9 cellular contexts compared by ENCODE assay signal in genomic region chr12:79127268-79127895, GRCh38.
DNase-seq lines count a peak whose midpoint lies in the region; ATAC-seq, FAIRE-seq and TF ChIP-seq lines count a peak whose summit lies in the region.
"Had no signal": no experiment of that assay in that cellular context is flagged by ENCODE, and none has a peak within 500 bp of the region (broad histone marks: within the 10 kb centered on the region; RNA-seq: fewer than 3 reads in every experiment).

No MANE protein-coding gene starts in this region.

- no peak overlapping the region for H3K4me3 ChIP-seq in right atrium auricular region
- H3K4me3 ChIP-seq in naive thymus-derived CD4-positive, alpha-beta T cell (ENCODE audit: low read length) = no peak overlapping the region
- H3K4me3 ChIP-seq: BLaER1 had no signal

- intact Hi-C loops in naive thymus-derived CD4-positive, alpha-beta T cell (cut with micrococcal nuclease) = no loop called here

- no peaks in the 10 kb centered on the region for H3K36me3 ChIP-seq in right atrium auricular region
- no peaks in the 10 kb centered on the region for H3K36me3 ChIP-seq in naive thymus-derived CD4-positive, alpha-beta T cell (ENCODE audit: control insufficient read depth in 2 of 3, insufficient read depth in 3 of 3, low read length in 3 of 3)

- H3K4me3 Mint-ChIP-seq in activated T-cell treated with anti-CD3 and anti-CD28 coated beads, Interleukin-2, amount 50 U/mL, for 72 hours = peak overlapping the region in 1 of 2 donors; percentile 34
- no peak overlapping the region for H3K4me3 Mint-ChIP-seq in activated T-cell treated with anti-CD3 and anti-CD28 coated beads, Interleukin-2, amount 50 U/mL, for 24 hours
- no peak overlapping the region for H3K4me3 Mint-ChIP-seq in naive thymus-derived CD4-positive, alpha-beta T cell

- no peak overlapping the region for H3K27ac Mint-ChIP-seq in activated T-cell treated with anti-CD3 and anti-CD28 coated beads, Interleukin-2, amount 50 U/mL, for 72 hours
- H3K27ac Mint-ChIP-seq in activated T-cell treated with anti-CD3 and anti-CD28 coated beads, Interleukin-2, amount 50 U/mL, for 24 hours = no peak overlapping the region
- no peak overlapping the region for H3K27ac Mint-ChIP-seq in naive thymus-derived CD4-positive, alpha-beta T cell

- H3K9me3 Mint-ChIP-seq in activated T-cell treated with anti-CD3 and anti-CD28 coated beads, Interleukin-2, amount 50 U/mL, for 72 hours = peaks cover 2 to 4% of the 10 kb centered on the region in 2 donors
- H3K9me3 Mint-ChIP-seq in activated T-cell treated with anti-CD3 and anti-CD28 coated beads, Interleukin-2, amount 50 U/mL, for 24 hours = peaks cover 2% of the 10 kb centered on the region
- peaks cover 0 to 11% (median 3%) of the 10 kb centered on the region in 11 donors for H3K9me3 Mint-ChIP-seq in naive thymus-derived CD4-positive, alpha-beta T cell

- no peaks in the 10 kb centered on the region for H3K36me3 Mint-ChIP-seq in activated T-cell treated with anti-CD3 and anti-CD28 coated beads, Interleukin-2, amount 50 U/mL, for 72 hours (ENCODE audit: insufficient read depth in 2 of 2)
- no peaks in the 10 kb centered on the region for H3K36me3 Mint-ChIP-seq in activated T-cell treated with anti-CD3 and anti-CD28 coated beads, Interleukin-2, amount 50 U/mL, for 24 hours (ENCODE audit: low read depth)
- H3K36me3 Mint-ChIP-seq in naive thymus-derived CD4-positive, alpha-beta T cell = no peaks in the 10 kb centered on the region

- H3K27ac ChIP-seq in right atrium auricular region = no peak overlapping the region
- H3K27ac ChIP-seq in naive thymus-derived CD4-positive, alpha-beta T cell (ENCODE audit: low read depth, low read length) = no peak overlapping the region
- H3K27ac ChIP-seq: BLaER1 had no signal

- no peaks in the 10 kb centered on the region for H3K27me3 Mint-ChIP-seq in activated T-cell treated with anti-CD3 and anti-CD28 coated beads, Interleukin-2, amount 50 U/mL, for 72 hours (ENCODE audit: low read depth)
- no peaks in the 10 kb centered on the region for H3K27me3 Mint-ChIP-seq in activated T-cell treated with anti-CD3 and anti-CD28 coated beads, Interleukin-2, amount 50 U/mL, for 24 hours
- no peaks in the 10 kb centered on the region for H3K27me3 Mint-ChIP-seq in naive thymus-derived CD4-positive, alpha-beta T cell

- H3K27me3 ChIP-seq in right atrium auricular region = no peaks in the 10 kb centered on the region
- H3K27me3 ChIP-seq in naive thymus-derived CD4-positive, alpha-beta T cell (ENCODE audit: control insufficient read depth in 2 of 2, insufficient read depth in 2 of 2, low read length in 2 of 2) = no peaks in the 10 kb centered on the region
- H3K27me3 ChIP-seq: BLaER1 had no signal

- no peak for DNase-seq in activated T-cell treated with anti-CD3 and anti-CD28 coated beads, Interleukin-2, amount 50 U/mL, for 72 hours
- no peak for DNase-seq in activated T-cell treated with anti-CD3 and anti-CD28 coated beads, Interleukin-2, amount 50 U/mL, for 24 hours
- peak; percentile 100 for DNase-seq in amniotic epithelial cell (ENCODE audit: low read depth)
- DNase-seq in superior temporal gyrus (ENCODE audit: extremely low spot score) = peak; percentile 76
- no peak for DNase-seq in right atrium auricular region (ENCODE audit: low spot score)
- no peak for DNase-seq in D721Med (ENCODE audit: insufficient read length, low spot score)
- DNase-seq in naive thymus-derived CD4-positive, alpha-beta T cell = no peak

- TF ChIP-seq CTCF in right atrium auricular region (IDR thresholded peaks at IDR 0.05) = no peak
- TF ChIP-seq CTCF in D721Med (IDR thresholded peaks at IDR 0.05; ENCODE audit: insufficient read depth, missing control alignments) = no peak

- FAIRE-seq in D721Med (lab: Jason Lieb, UNC) = no peak

- CTCF ChIA-PET in naive thymus-derived CD4-positive, alpha-beta T cell (lab: Charles Lee) = no interaction called here

- H3K9me3 ChIP-seq in right atrium auricular region = no peaks in the 10 kb centered on the region
- H3K9me3 ChIP-seq in naive thymus-derived CD4-positive, alpha-beta T cell (ENCODE audit: control insufficient read depth in 2 of 3, low read length in 3 of 3) = no peaks in the 10 kb centered on the region
- H3K9me3 ChIP-seq: BLaER1 had no signal

- POLR2A ChIA-PET in naive thymus-derived CD4-positive, alpha-beta T cell (lab: Charles Lee) = no interaction called here

- H3K4me1 Mint-ChIP-seq in activated T-cell treated with anti-CD3 and anti-CD28 coated beads, Interleukin-2, amount 50 U/mL, for 72 hours (ENCODE audit: low read depth) = no peaks in the 10 kb centered on the region
- H3K4me1 Mint-ChIP-seq in activated T-cell treated with anti-CD3 and anti-CD28 coated beads, Interleukin-2, amount 50 U/mL, for 24 hours (ENCODE audit: low read depth) = peaks cover 3% of the 10 kb centered on the region
- H3K4me1 Mint-ChIP-seq in naive thymus-derived CD4-positive, alpha-beta T cell = no peaks in the 10 kb centered on the region

- H3K4me1 ChIP-seq in right atrium auricular region = no peaks in the 10 kb centered on the region
- H3K4me1 ChIP-seq in naive thymus-derived CD4-positive, alpha-beta T cell (ENCODE audit: control insufficient read depth in 2 of 2, insufficient read depth in 2 of 2, low read length in 2 of 2) = no peaks in the 10 kb centered on the region
- H3K4me1 ChIP-seq: BLaER1 had no signal

- peak; percentile 82 to 93 for ATAC-seq in activated T-cell treated with anti-CD3 and anti-CD28 coated beads, Interleukin-2, amount 50 U/mL, for 72 hours (replicated peaks in 1 of 2)
- ATAC-seq in HG03103 (IDR thresholded peaks at IDR 0.05; ENCODE audit: low read depth, unreplicated experiment) = peak; percentile 86
- ATAC-seq in naive thymus-derived CD4-positive, alpha-beta T cell = no peak

Comparison
In these comparisons a context has a peak if more than half of its experiments do, and no peak if none do; other contexts are left out.
1. DNase-seq: peak in amniotic epithelial cell (single experiment) and superior temporal gyrus (single experiment); none in activated T-cell treated with anti-CD3 and anti-CD28 coated beads, Interleukin-2, amount 50 U/mL, for 72 hours (0 of 2), activated T-cell treated with anti-CD3 and anti-CD28 coated beads, Interleukin-2, amount 50 U/mL, for 24 hours (single experiment), right atrium auricular region (single experiment), D721Med (single experiment) and naive thymus-derived CD4-positive, alpha-beta T cell (0 of 9).